ENCODE assay signal across 1 cellular context in genomic region chr3:71583569-71584215, GRCh38.
A peak's percentile ranks its signal among the peaks of the same experiment; 100 is the strongest.
TF ChIP-seq lines count a peak whose summit lies in the region.

TSS of gene FOXP1 (minus strand) at chr3:71583728. CDS start at chr3:71198381, 385,347 bp downstream.

TF ChIP-seq in HepG2, 621 proteins besides CTCF, POLR2A, EP300 and RAD21 (continued from another document and continues in another):
- peak; percentile 62; the same call in 1 of the 2 replicates for TF ChIP-seq ZNF574 (CRISPR knock-in tag; IDR thresholded peaks at IDR 0.05)
- TF ChIP-seq ZNF329 (CRISPR knock-in tag; IDR thresholded peaks at IDR 0.05; ENCODE audit: low read depth) = no peak
- TF ChIP-seq ZNF670 (CRISPR knock-in tag; IDR thresholded peaks at IDR 0.05; ENCODE audit: borderline replicate concordance) = no peak
- no peak for TF ChIP-seq NFIB (CRISPR knock-in tag; IDR thresholded peaks at IDR 0.05; ENCODE audit: borderline replicate concordance)
- peak; percentile 19; the same call in 1 of the 2 replicates for TF ChIP-seq ZNF768 (CRISPR knock-in tag; IDR thresholded peaks at IDR 0.05)
- no peak for TF ChIP-seq PRMT3 (CRISPR knock-in tag; IDR thresholded peaks at IDR 0.05; ENCODE audit: borderline replicate concordance, low read depth)
- TF ChIP-seq PCBP2 (optimal IDR thresholded peaks at IDR 0.05; ENCODE audit: low read depth, low read length, poor library complexity, severe bottlenecking) = no peak
- no peak for TF ChIP-seq FOXA1 (IDR thresholded peaks at IDR 0.05)
- TF ChIP-seq FOXA1 (CRISPR knock-in tag; IDR thresholded peaks at IDR 0.05) = peak; percentile 69
- 0 out of 2 replicates have a peak, but pooled peaks have one; percentile 52 for TF ChIP-seq MTA1 (CRISPR knock-in tag; IDR thresholded peaks at IDR 0.05; ENCODE audit: borderline replicate concordance)
- TF ChIP-seq GATAD1 (CRISPR knock-in tag; IDR thresholded peaks at IDR 0.05) = no peak
- TF ChIP-seq ZNF607 (CRISPR knock-in tag; IDR thresholded peaks at IDR 0.05; ENCODE audit: borderline replicate concordance) = no peak
- no peak for TF ChIP-seq HNF1B (CRISPR knock-in tag; IDR thresholded peaks at IDR 0.05)
- no peak for TF ChIP-seq JARID2 (CRISPR knock-in tag; IDR thresholded peaks at IDR 0.05; ENCODE audit: insufficient replicate concordance)
- no peak for TF ChIP-seq NAIF1 (CRISPR knock-in tag; IDR thresholded peaks at IDR 0.05; ENCODE audit: borderline replicate concordance)
- no peak for TF ChIP-seq MTA3 (CRISPR knock-in tag; IDR thresholded peaks at IDR 0.05)
- peak; percentile 73; the same call in 1 of the 2 replicates for TF ChIP-seq MYC (CRISPR knock-in tag; IDR thresholded peaks at IDR 0.05; ENCODE audit: borderline replicate concordance)
- TF ChIP-seq CHD4 (IDR thresholded peaks at IDR 0.05; ENCODE audit: borderline replicate concordance, low read length) = no peak
- no peak for TF ChIP-seq ZNF576 (CRISPR knock-in tag; IDR thresholded peaks at IDR 0.05)
- TF ChIP-seq HCFC1 (IDR thresholded peaks at IDR 0.05; ENCODE audit: low read depth, low read length) = no peak
- TF ChIP-seq ZC3H4 (CRISPR knock-in tag; IDR thresholded peaks at IDR 0.05; ENCODE audit: borderline replicate concordance) = 0 out of 2 replicates have a peak, but pooled peaks have one; percentile 3
- no peak for TF ChIP-seq KDM2A (CRISPR knock-in tag; IDR thresholded peaks at IDR 0.05; ENCODE audit: borderline replicate concordance, low read depth)
- TF ChIP-seq NR2F1 (CRISPR knock-in tag; IDR thresholded peaks at IDR 0.05) = no peak
- peak; percentile 19; the same call in 1 of the 2 replicates for TF ChIP-seq FOXK1 (CRISPR knock-in tag; IDR thresholded peaks at IDR 0.05; ENCODE audit: borderline replicate concordance, low read depth)
- TF ChIP-seq MED8 (CRISPR knock-in tag; IDR thresholded peaks at IDR 0.05; ENCODE audit: insufficient replicate concordance) = no peak
- TF ChIP-seq SALL1 (CRISPR knock-in tag; IDR thresholded peaks at IDR 0.05) = peak; percentile 43; the same call in 1 of the 2 replicates
- no peak for TF ChIP-seq ZNF749 (CRISPR knock-in tag; IDR thresholded peaks at IDR 0.05; ENCODE audit: borderline replicate concordance)
- no peak for TF ChIP-seq HNF1A (IDR thresholded peaks at IDR 0.05; ENCODE audit: low read depth)
- TF ChIP-seq HNF1A (CRISPR knock-in tag; IDR thresholded peaks at IDR 0.05; ENCODE audit: borderline replicate concordance) = 0 out of 2 replicates have a peak, but pooled peaks have one; percentile 28
- TF ChIP-seq MXI1 (IDR thresholded peaks at IDR 0.05; ENCODE audit: borderline replicate concordance, low read depth, low read length) = peak; percentile 10; the same call in 1 of the 3 replicates
- TF ChIP-seq GABPB1 (CRISPR knock-in tag; IDR thresholded peaks at IDR 0.05) = peak; percentile 75
- TF ChIP-seq GABPA (IDR thresholded peaks at IDR 0.05; ENCODE audit: low read depth, low read length) = no peak
- TF ChIP-seq GABPA (CRISPR knock-in tag; IDR thresholded peaks at IDR 0.05; ENCODE audit: low read depth) = peak; percentile 78
- peak; percentile 98 for TF ChIP-seq ZBTB43 (CRISPR knock-in tag; conservative IDR thresholded peaks at IDR 0.05)
- TF ChIP-seq NCOA1 (CRISPR knock-in tag; IDR thresholded peaks at IDR 0.05) = no peak
- TF ChIP-seq HOXD1 (CRISPR knock-in tag; IDR thresholded peaks at IDR 0.05) = 0 out of 2 replicates have a peak, but pooled peaks have one; percentile 28
- TF ChIP-seq HNRNPLL (IDR thresholded peaks at IDR 0.05; ENCODE audit: low read depth, low read length, poor library complexity, severe bottlenecking) = peak; percentile 45
- TF ChIP-seq ZSCAN20 (CRISPR knock-in tag; IDR thresholded peaks at IDR 0.05; ENCODE audit: borderline replicate concordance) = 0 out of 2 replicates have a peak, but pooled peaks have one; percentile 11
- TF ChIP-seq ZBTB4 (CRISPR knock-in tag; IDR thresholded peaks at IDR 0.05; ENCODE audit: borderline replicate concordance) = no peak
- 0 out of 2 replicates have a peak, but pooled peaks have one; percentile 10 for TF ChIP-seq MED13 (CRISPR knock-in tag; IDR thresholded peaks at IDR 0.05)
- no peak for TF ChIP-seq ZNF776 (CRISPR knock-in tag; IDR thresholded peaks at IDR 0.05)
- peak; percentile 10; the same call in 1 of the 2 replicates for TF ChIP-seq KMT2B (CRISPR knock-in tag; IDR thresholded peaks at IDR 0.05)
- TF ChIP-seq SRSF9 (IDR thresholded peaks at IDR 0.05; ENCODE audit: borderline replicate concordance, insufficient read depth, low read depth, low read length, poor library complexity, severe bottlenecking) = no peak
- no peak for TF ChIP-seq SP4 (CRISPR knock-in tag; IDR thresholded peaks at IDR 0.05)
- TF ChIP-seq ZNF180 (CRISPR knock-in tag; IDR thresholded peaks at IDR 0.05; ENCODE audit: borderline replicate concordance, low read depth) = no peak
- no peak for TF ChIP-seq LBX2 (CRISPR knock-in tag; IDR thresholded peaks at IDR 0.05; ENCODE audit: borderline replicate concordance)
- no peak for TF ChIP-seq SOX6 (IDR thresholded peaks at IDR 0.05)
- peak; percentile 3; the same call in 1 of the 2 replicates for TF ChIP-seq SOX6 (CRISPR knock-in tag; IDR thresholded peaks at IDR 0.05)
- no peak for TF ChIP-seq TFE3 (CRISPR knock-in tag; IDR thresholded peaks at IDR 0.05)
- no peak for TF ChIP-seq ZBTB44 (CRISPR knock-in tag; IDR thresholded peaks at IDR 0.05)
- no peak; the same call in 1 of the 2 replicates for TF ChIP-seq ZNF501 (CRISPR knock-in tag; IDR thresholded peaks at IDR 0.05)
